Comparison of ENCODE assay signal across 1 cellular context in genomic region chr2:219571311-219572236, GRCh38.
A peak's percentile ranks its signal among the peaks of the same experiment; 100 is the strongest.
TF ChIP-seq lines count a peak whose summit lies in the region.

OBSL1 (minus strand) TSS chr2:219571539; CDS start chr2:219571232, 307 bp downstream.

TF ChIP-seq in HepG2, 621 proteins besides CTCF, POLR2A, EP300 and RAD21 (continued from another document and continues in another):
- 0 out of 2 replicates have a peak, but pooled peaks have one; percentile 29 for TF ChIP-seq RFXAP (CRISPR knock-in tag; IDR thresholded peaks at IDR 0.05; ENCODE audit: borderline replicate concordance)
- TF ChIP-seq ZBTB7A (CRISPR knock-in tag; IDR thresholded peaks at IDR 0.05), result peak; percentile 57; the same call in 1 of the 2 replicates
- no peak for TF ChIP-seq RAD51 (IDR thresholded peaks at IDR 0.05; ENCODE audit: borderline replicate concordance)
- peak; percentile 53; the same call in 1 of the 2 replicates for TF ChIP-seq PCBP1 (IDR thresholded peaks at IDR 0.05; ENCODE audit: borderline replicate concordance, low read depth, low read length)
- peak; percentile 83 for TF ChIP-seq PTBP1 (IDR thresholded peaks at IDR 0.05; ENCODE audit: low read depth, low read length, poor library complexity, severe bottlenecking)
- peak; percentile 81 for TF ChIP-seq GATAD2A (CRISPR knock-in tag; IDR thresholded peaks at IDR 0.05)
- TF ChIP-seq RXRA (CRISPR knock-in tag; IDR thresholded peaks at IDR 0.05), result peak; percentile 85
- TF ChIP-seq ZNF468 (CRISPR knock-in tag; IDR thresholded peaks at IDR 0.05), result no peak
- TF ChIP-seq MXD4 (CRISPR knock-in tag; IDR thresholded peaks at IDR 0.05), result no peak
- peak; percentile 88; the same call in 1 of the 2 replicates for TF ChIP-seq ZNF543 (CRISPR knock-in tag; IDR thresholded peaks at IDR 0.05)
- TF ChIP-seq CBX5 (CRISPR knock-in tag; IDR thresholded peaks at IDR 0.05; ENCODE audit: borderline replicate concordance), result peak; percentile 48; the same call in 1 of the 2 replicates
- no peak for TF ChIP-seq RBAK (CRISPR knock-in tag; IDR thresholded peaks at IDR 0.05)
- peak; percentile 59 for TF ChIP-seq HNRNPK (IDR thresholded peaks at IDR 0.05; ENCODE audit: low read depth, low read length, poor library complexity, severe bottlenecking)
- peak; percentile 71; the same call in 1 of the 2 replicates for TF ChIP-seq ZNF788 (CRISPR knock-in tag; IDR thresholded peaks at IDR 0.05; ENCODE audit: borderline replicate concordance)
- TF ChIP-seq ZBTB3 (CRISPR knock-in tag; IDR thresholded peaks at IDR 0.05; ENCODE audit: borderline replicate concordance, low read depth), result 0 out of 2 replicates have a peak, but pooled peaks have one; percentile 79
- no peak for TF ChIP-seq TRIM22 (IDR thresholded peaks at IDR 0.05)
- TF ChIP-seq SMC3 (IDR thresholded peaks at IDR 0.05; ENCODE audit: low read length), result peak; percentile 8; the same call in 1 of the 2 replicates
- peak; percentile 90; the same call in 1 of the 2 replicates for TF ChIP-seq JUNB (CRISPR knock-in tag; IDR thresholded peaks at IDR 0.05; ENCODE audit: borderline replicate concordance)
- TF ChIP-seq RORA (CRISPR knock-in tag; IDR thresholded peaks at IDR 0.05), result no peak
- peak; percentile 34; the same call in 1 of the 2 replicates for TF ChIP-seq FOXA1 (IDR thresholded peaks at IDR 0.05)
- peak; percentile 14; the same call in 1 of the 2 replicates for TF ChIP-seq FOXA1 (CRISPR knock-in tag; IDR thresholded peaks at IDR 0.05)
- 0 out of 2 replicates have a peak, but pooled peaks have one; percentile 70 for TF ChIP-seq ZNF615 (CRISPR knock-in tag; IDR thresholded peaks at IDR 0.05; ENCODE audit: borderline replicate concordance)
- TF ChIP-seq CSRNP1 (CRISPR knock-in tag; IDR thresholded peaks at IDR 0.05), result no peak
- no peak for TF ChIP-seq ZNF17 (CRISPR knock-in tag; IDR thresholded peaks at IDR 0.05)
- no peak for TF ChIP-seq ETS1 (CRISPR knock-in tag; IDR thresholded peaks at IDR 0.05)
- TF ChIP-seq ZNF703 (CRISPR knock-in tag; IDR thresholded peaks at IDR 0.05; ENCODE audit: borderline replicate concordance), result no peak
- TF ChIP-seq FLYWCH1 (CRISPR knock-in tag; IDR thresholded peaks at IDR 0.05), result no peak
- TF ChIP-seq ZNF672 (CRISPR knock-in tag; IDR thresholded peaks at IDR 0.05), result peak; percentile 81; the same call in 1 of the 2 replicates
- TF ChIP-seq, protein P1, sequence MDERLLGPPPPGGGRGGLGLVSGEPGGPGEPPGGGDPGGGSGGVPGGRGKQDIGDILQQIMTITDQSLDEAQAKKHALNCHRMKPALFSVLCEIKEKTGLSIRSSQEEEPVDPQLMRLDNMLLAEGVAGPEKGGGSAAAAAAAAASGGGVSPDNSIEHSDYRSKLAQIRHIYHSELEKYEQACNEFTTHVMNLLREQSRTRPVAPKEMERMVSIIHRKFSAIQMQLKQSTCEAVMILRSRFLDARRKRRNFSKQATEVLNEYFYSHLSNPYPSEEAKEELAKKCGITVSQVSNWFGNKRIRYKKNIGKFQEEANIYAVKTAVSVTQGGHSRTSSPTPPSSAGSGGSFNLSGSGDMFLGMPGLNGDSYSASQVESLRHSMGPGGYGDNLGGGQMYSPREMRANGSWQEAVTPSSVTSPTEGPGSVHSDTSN (CRISPR knock-in tag; IDR thresholded peaks at IDR 0.05), result no peak
- peak; percentile 72 for TF ChIP-seq KDM2A (CRISPR knock-in tag; IDR thresholded peaks at IDR 0.05; ENCODE audit: borderline replicate concordance, low read depth)
- TF ChIP-seq KDM6A (CRISPR knock-in tag; IDR thresholded peaks at IDR 0.05; ENCODE audit: low read depth), result peak; percentile 60; the same call in 1 of the 2 replicates
- TF ChIP-seq, protein P2, sequence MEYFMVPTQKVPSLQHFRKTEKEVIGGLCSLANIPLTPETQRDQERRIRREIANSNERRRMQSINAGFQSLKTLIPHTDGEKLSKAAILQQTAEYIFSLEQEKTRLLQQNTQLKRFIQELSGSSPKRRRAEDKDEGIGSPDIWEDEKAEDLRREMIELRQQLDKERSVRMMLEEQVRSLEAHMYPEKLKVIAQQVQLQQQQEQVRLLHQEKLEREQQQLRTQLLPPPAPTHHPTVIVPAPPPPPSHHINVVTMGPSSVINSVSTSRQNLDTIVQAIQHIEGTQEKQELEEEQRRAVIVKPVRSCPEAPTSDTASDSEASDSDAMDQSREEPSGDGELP (IDR thresholded peaks at IDR 0.05; ENCODE audit: borderline replicate concordance, low read depth), result peak; percentile 78; the same call in 1 of the 2 replicates
- TF ChIP-seq ZNF496 (CRISPR knock-in tag; IDR thresholded peaks at IDR 0.05; ENCODE audit: insufficient replicate concordance), result no peak
- TF ChIP-seq, protein P3, sequence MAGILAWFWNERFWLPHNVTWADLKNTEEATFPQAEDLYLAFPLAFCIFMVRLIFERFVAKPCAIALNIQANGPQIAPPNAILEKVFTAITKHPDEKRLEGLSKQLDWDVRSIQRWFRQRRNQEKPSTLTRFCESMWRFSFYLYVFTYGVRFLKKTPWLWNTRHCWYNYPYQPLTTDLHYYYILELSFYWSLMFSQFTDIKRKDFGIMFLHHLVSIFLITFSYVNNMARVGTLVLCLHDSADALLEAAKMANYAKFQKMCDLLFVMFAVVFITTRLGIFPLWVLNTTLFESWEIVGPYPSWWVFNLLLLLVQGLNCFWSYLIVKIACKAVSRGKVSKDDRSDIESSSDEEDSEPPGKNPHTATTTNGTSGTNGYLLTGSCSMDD (CRISPR knock-in tag; IDR thresholded peaks at IDR 0.05), result no peak
- no peak for TF ChIP-seq ZNF784 (CRISPR knock-in tag; IDR thresholded peaks at IDR 0.05; ENCODE audit: borderline replicate concordance)
- peak; percentile 49; the same call in 1 of the 2 replicates for TF ChIP-seq SP4 (CRISPR knock-in tag; IDR thresholded peaks at IDR 0.05)
- TF ChIP-seq IRX3 (CRISPR knock-in tag; IDR thresholded peaks at IDR 0.05; ENCODE audit: borderline replicate concordance, low read depth), result no peak
- peak; percentile 77; the same call in 1 of the 2 replicates for TF ChIP-seq NKX3-1 (CRISPR knock-in tag; IDR thresholded peaks at IDR 0.05)
- TF ChIP-seq ZNF44 (CRISPR knock-in tag; IDR thresholded peaks at IDR 0.05), result 0 out of 2 replicates have a peak, but pooled peaks have one; percentile 76
- TF ChIP-seq MAX (IDR thresholded peaks at IDR 0.05), result peak; percentile 82
- no peak for TF ChIP-seq ZNF282 (IDR thresholded peaks at IDR 0.05; ENCODE audit: partially characterized antibody)
- TF ChIP-seq SPEN (CRISPR knock-in tag; IDR thresholded peaks at IDR 0.05; ENCODE audit: low read depth), result peak; percentile 55; the same call in 1 of the 2 replicates
- TF ChIP-seq, protein P4, sequence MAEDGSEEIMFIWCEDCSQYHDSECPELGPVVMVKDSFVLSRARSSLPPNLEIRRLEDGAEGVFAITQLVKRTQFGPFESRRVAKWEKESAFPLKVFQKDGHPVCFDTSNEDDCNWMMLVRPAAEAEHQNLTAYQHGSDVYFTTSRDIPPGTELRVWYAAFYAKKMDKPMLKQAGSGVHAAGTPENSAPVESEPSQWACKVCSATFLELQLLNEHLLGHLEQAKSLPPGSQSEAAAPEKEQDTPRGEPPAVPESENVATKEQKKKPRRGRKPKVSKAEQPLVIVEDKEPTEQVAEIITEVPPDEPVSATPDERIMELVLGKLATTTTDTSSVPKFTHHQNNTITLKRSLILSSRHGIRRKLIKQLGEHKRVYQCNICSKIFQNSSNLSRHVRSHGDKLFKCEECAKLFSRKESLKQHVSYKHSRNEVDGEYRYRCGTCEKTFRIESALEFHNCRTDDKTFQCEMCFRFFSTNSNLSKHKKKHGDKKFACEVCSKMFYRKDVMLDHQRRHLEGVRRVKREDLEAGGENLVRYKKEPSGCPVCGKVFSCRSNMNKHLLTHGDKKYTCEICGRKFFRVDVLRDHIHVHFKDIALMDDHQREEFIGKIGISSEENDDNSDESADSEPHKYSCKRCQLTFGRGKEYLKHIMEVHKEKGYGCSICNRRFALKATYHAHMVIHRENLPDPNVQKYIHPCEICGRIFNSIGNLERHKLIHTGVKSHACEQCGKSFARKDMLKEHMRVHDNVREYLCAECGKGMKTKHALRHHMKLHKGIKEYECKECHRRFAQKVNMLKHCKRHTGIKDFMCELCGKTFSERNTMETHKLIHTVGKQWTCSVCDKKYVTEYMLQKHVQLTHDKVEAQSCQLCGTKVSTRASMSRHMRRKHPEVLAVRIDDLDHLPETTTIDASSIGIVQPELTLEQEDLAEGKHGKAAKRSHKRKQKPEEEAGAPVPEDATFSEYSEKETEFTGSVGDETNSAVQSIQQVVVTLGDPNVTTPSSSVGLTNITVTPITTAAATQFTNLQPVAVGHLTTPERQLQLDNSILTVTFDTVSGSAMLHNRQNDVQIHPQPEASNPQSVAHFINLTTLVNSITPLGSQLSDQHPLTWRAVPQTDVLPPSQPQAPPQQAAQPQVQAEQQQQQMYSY (CRISPR knock-in tag; IDR thresholded peaks at IDR 0.05), result no peak
- TF ChIP-seq ZNF513 (CRISPR knock-in tag; conservative IDR thresholded peaks at IDR 0.05), result no peak
- TF ChIP-seq ZFP62 (CRISPR knock-in tag; IDR thresholded peaks at IDR 0.05), result no peak
- TF ChIP-seq ZFP82 (CRISPR knock-in tag; IDR thresholded peaks at IDR 0.05; ENCODE audit: borderline replicate concordance), result no peak
- TF ChIP-seq FOSL2 (CRISPR knock-in tag; IDR thresholded peaks at IDR 0.05), result peak; percentile 78
- no peak for TF ChIP-seq KMT2A (CRISPR knock-in tag; IDR thresholded peaks at IDR 0.05)
- no peak for TF ChIP-seq HOXA5 (CRISPR knock-in tag; IDR thresholded peaks at IDR 0.05)
- TF ChIP-seq ZNF556 (CRISPR knock-in tag; IDR thresholded peaks at IDR 0.05; ENCODE audit: borderline replicate concordance), result peak; percentile 90; the same call in 1 of the 2 replicates
- no peak; the same call in 1 of the 2 replicates for TF ChIP-seq CHD4 (IDR thresholded peaks at IDR 0.05; ENCODE audit: borderline replicate concordance, low read length)
- no peak for TF ChIP-seq DMTF1 (CRISPR knock-in tag; IDR thresholded peaks at IDR 0.05)
- TF ChIP-seq IRF2 (CRISPR knock-in tag; IDR thresholded peaks at IDR 0.05), result peak; percentile 15
